In genomic region chr15:88231909-88232308, GRCh38 we compare ENCODE assay signal across 30 cellular contexts. TPM values are rescaled to one million over a fixed set of nuclear protein-coding genes. Genes with fewer than 3 reads are reported as not detected.
"Had no signal": no experiment of that assay in that cellular context is flagged by ENCODE, and none has a peak within 500 bp of the region (broad histone marks: within the 10 kb centered on the region; RNA-seq: fewer than 3 reads in every experiment).

No MANE protein-coding gene starts in this region.

- H3K27ac ChIP-seq: neutrophil, ovary, parathyroid adenoma, prostate gland, right lobe of liver, sigmoid colon, stomach, thoracic aorta, thyroid gland, tibial nerve, upper lobe of left lung, vagina had no signal

- H3K9me3 ChIP-seq: neutrophil, ovary, prostate gland, right lobe of liver, sigmoid colon, stomach, thoracic aorta, thyroid gland, tibial nerve, upper lobe of left lung, vagina had no signal

- H3K79me2 ChIP-seq: parathyroid adenoma had no signal

- ATAC-seq: naive thymus-derived CD8-positive, alpha-beta T cell; natural killer cell treated with Interleukin-12 subunit alpha and Interleukin-12 subunit beta and Interleukin-15 and Interleukin-18, amount 100 ng/mL, for 72 hours; right cardiac atrium; stimulated activated effector memory CD8-positive, alpha-beta T cell treated with anti-CD3 and anti-CD28 coated beads, Interleukin-12 subunit alpha, Interleukin-12 subunit beta, amount 100 ng/mL, for 72 hours; stimulated activated naive B cell treated with anti-CD40 and anti-IgM and Interleukin-4, amounts not matched to agents 10 μg/mL and 1 μg/mL and 100 μg/mL, for 72 hours had no signal

- DNase-seq: naive B cell; naive thymus-derived CD8-positive, alpha-beta T cell; nephron progenitor cell; nucleus accumbens; ovary; right cardiac atrium; right lobe of liver; sigmoid colon; small intestine; stimulated activated CD4-positive, alpha-beta T cell treated with anti-CD3 and anti-CD28 coated beads, Interleukin-15, amount 100 ng/mL, for 24 hours; stimulated activated CD4-positive, alpha-beta T cell treated with anti-CD3 and anti-CD28 coated beads, Interleukin-2, amount 100 ng/mL, for 24 hours; stimulated activated CD4-positive, alpha-beta T cell treated with anti-CD3 and anti-CD28 coated beads, Interleukin-2, amount 100 ng/mL, for 48 hours; stimulated activated CD4-positive, alpha-beta T cell treated with anti-CD3 and anti-CD28 coated beads, Interleukin-4, amount 100 ng/mL, for 24 hours; stimulated activated naive B cell treated with anti-CD40 and anti-IgM and Interleukin-4, amounts not matched to agents 10 μg/mL and 1 μg/mL and 100 μg/mL, for 72 hours; stimulated activated naive CD4-positive, alpha-beta T cell treated with Interleukin-2 at 50 U/mL for 16 hours; stomach; thyroid gland; trophoblast cell; upper lobe of left lung had no signal

- H3K4me3 ChIP-seq: ovary, prostate gland, right lobe of liver, sigmoid colon, stomach, thoracic aorta, thyroid gland, tibial nerve, upper lobe of left lung, vagina had no signal

- H3K4me1 Mint-ChIP-seq: naive B cell; neural crest cell; stimulated activated effector memory CD8-positive, alpha-beta T cell treated with anti-CD3 and anti-CD28 coated beads, Interleukin-12 subunit alpha, Interleukin-12 subunit beta, amount 100 ng/mL, for 72 hours; stimulated activated naive B cell treated with anti-CD40 and anti-IgM and Interleukin-4, amounts not matched to agents 10 μg/mL and 1 μg/mL and 100 μg/mL, for 72 hours had no signal

- H2AFZ ChIP-seq: parathyroid adenoma had no signal

- H3K27ac Mint-ChIP-seq: naive thymus-derived CD8-positive, alpha-beta T cell; natural killer cell treated with Interleukin-12 subunit alpha and Interleukin-12 subunit beta and Interleukin-15 and Interleukin-18, amount 100 ng/mL, for 72 hours; nephron progenitor cell; stimulated activated effector memory CD8-positive, alpha-beta T cell treated with anti-CD3 and anti-CD28 coated beads, Interleukin-12 subunit alpha, Interleukin-12 subunit beta, amount 100 ng/mL, for 72 hours; stimulated activated naive B cell treated with anti-CD40 and anti-IgM and Interleukin-4, amounts not matched to agents 10 μg/mL and 1 μg/mL and 100 μg/mL, for 72 hours; stimulated activated naive CD8-positive, alpha-beta T cell treated with anti-CD3 and anti-CD28 coated beads, Interleukin-15, Interleukin-2, amounts not matched to agents 100 ng/mL and 50 ng/mL, for 24 hours had no signal

- H3K4me3 Mint-ChIP-seq: naive B cell; naive thymus-derived CD8-positive, alpha-beta T cell; natural killer cell treated with Interleukin-12 subunit alpha and Interleukin-12 subunit beta and Interleukin-15 and Interleukin-18, amount 100 ng/mL, for 72 hours; nephron progenitor cell; neural crest cell; stimulated activated effector memory CD8-positive, alpha-beta T cell treated with anti-CD3 and anti-CD28 coated beads, Interleukin-12 subunit alpha, Interleukin-12 subunit beta, amount 100 ng/mL, for 72 hours; stimulated activated naive B cell treated with anti-CD40 and anti-IgM and Interleukin-4, amounts not matched to agents 10 μg/mL and 1 μg/mL and 100 μg/mL, for 72 hours; stimulated activated naive CD8-positive, alpha-beta T cell treated with anti-CD3 and anti-CD28 coated beads, Interleukin-15, Interleukin-2, amounts not matched to agents 100 ng/mL and 50 ng/mL, for 24 hours had no signal

- H3K36me3 Mint-ChIP-seq: naive B cell; naive thymus-derived CD8-positive, alpha-beta T cell; natural killer cell treated with Interleukin-12 subunit alpha and Interleukin-12 subunit beta and Interleukin-15 and Interleukin-18, amount 100 ng/mL, for 72 hours; stimulated activated effector memory CD8-positive, alpha-beta T cell treated with anti-CD3 and anti-CD28 coated beads, Interleukin-12 subunit alpha, Interleukin-12 subunit beta, amount 100 ng/mL, for 72 hours; stimulated activated naive B cell treated with anti-CD40 and anti-IgM and Interleukin-4, amounts not matched to agents 10 μg/mL and 1 μg/mL and 100 μg/mL, for 72 hours had no signal

- H3K9me3 Mint-ChIP-seq: naive thymus-derived CD8-positive, alpha-beta T cell; natural killer cell treated with Interleukin-12 subunit alpha and Interleukin-12 subunit beta and Interleukin-15 and Interleukin-18, amount 100 ng/mL, for 72 hours; neural crest cell; stimulated activated effector memory CD8-positive, alpha-beta T cell treated with anti-CD3 and anti-CD28 coated beads, Interleukin-12 subunit alpha, Interleukin-12 subunit beta, amount 100 ng/mL, for 72 hours; stimulated activated naive B cell treated with anti-CD40 and anti-IgM and Interleukin-4, amounts not matched to agents 10 μg/mL and 1 μg/mL and 100 μg/mL, for 72 hours; stimulated activated naive CD8-positive, alpha-beta T cell treated with anti-CD3 and anti-CD28 coated beads, Interleukin-15, Interleukin-2, amounts not matched to agents 100 ng/mL and 50 ng/mL, for 24 hours had no signal

- H3K36me3 ChIP-seq: neutrophil, ovary, prostate gland, right lobe of liver, sigmoid colon, stomach, thoracic aorta, thyroid gland, upper lobe of left lung, vagina had no signal

- H3K27me3 ChIP-seq: ovary, right lobe of liver, sigmoid colon, thyroid gland, tibial nerve, upper lobe of left lung, vagina had no signal

- H3K4me1 ChIP-seq: parathyroid adenoma, prostate gland, right lobe of liver, sigmoid colon, stomach, thyroid gland, tibial nerve, upper lobe of left lung, vagina had no signal

RNA-seq across cellular contexts. Expression of gene NTRK3, which starts 24.6 kb away (rescaled TPM):
- total RNA-seq: naive thymus-derived CD8-positive, alpha-beta T cell; pulmonary artery endothelial cell had no signal
